ENCODE assay signal across 8 cellular contexts in genomic region chr16:8892101-8892575, GRCh38. TPM values are rescaled to one million over a fixed set of nuclear protein-coding genes. Genes with fewer than 3 reads are reported as not detected.
DNase-seq lines count a peak whose midpoint lies in the region; ATAC-seq and TF ChIP-seq lines count a peak whose summit lies in the region.
"Had no signal": no experiment of that assay in that cellular context is flagged by ENCODE, and none has a peak within 500 bp of the region (broad histone marks: within the 10 kb centered on the region; RNA-seq: fewer than 3 reads in every experiment).

No MANE protein-coding gene starts in this region.

- no peaks in the 10 kb centered on the region; the same call in 1 of the 2 replicates for H3K79me2 ChIP-seq in GM23338 (replicated peaks; ENCODE audit: insufficient read depth)
- H3K79me2 ChIP-seq in OCI-LY1 (ENCODE audit: insufficient read depth, low read length), result no peaks in the 10 kb centered on the region
- no peaks in the 10 kb centered on the region for H3K79me2 ChIP-seq in GM23248 (ENCODE audit: insufficient read depth)

- H3K4me3 ChIP-seq in GM23338 (no peak overlapping the region), OCI-LY1 (ENCODE audit: low read depth, low read length, poor library complexity, severe bottlenecking) (peak overlapping the region; percentile 11), GM23248 (no peak overlapping the region)

- DNase-seq in GM23338 (ENCODE audit: low spot score), result no peak
- no peak for DNase-seq in progenitor cell of endocrine pancreas (ENCODE audit: low spot score, unreplicated experiment)
- no peak for DNase-seq in activated gamma-delta T cell (lab: John Stamatoyannopoulos, UW)
- DNase-seq in superior temporal gyrus (ENCODE audit: extremely low spot score), result no peak
- DNase-seq in GM23248, result no peak

- H3K27ac Mint-ChIP-seq in GM23338, result peak overlapping the region; percentile 80; the same call in 1 of the 2 replicates
- H3K27ac Mint-ChIP-seq in progenitor cell of endocrine pancreas, result peak overlapping the region; percentile 73

- H3K9me3 ChIP-seq in OCI-LY1 (ENCODE audit: low read length), result no peaks in the 10 kb centered on the region
- no peaks in the 10 kb centered on the region for H3K9me3 ChIP-seq in GM23248 (ENCODE audit: low read depth)

- peaks cover 7% of the 10 kb centered on the region; the same call in 1 of the 2 replicates for H3F3A ChIP-seq in GM23338 (replicated peaks; ENCODE audit: low read depth)
- peaks cover 21% of the 10 kb centered on the region for H3F3A ChIP-seq in OCI-LY1 (ENCODE audit: insufficient read depth, low read length)
- H3F3A ChIP-seq in GM23248 (ENCODE audit: insufficient read depth), result peaks cover 14% of the 10 kb centered on the region

- ATAC-seq in GM18909 (IDR thresholded peaks at IDR 0.05; ENCODE audit: poor library complexity, unreplicated experiment), result peak; percentile 37
- no peak for ATAC-seq in GM23338

- TF ChIP-seq CTCF in GM23338 (conservative IDR thresholded peaks at IDR 0.05; ENCODE audit: low read depth in 2 of 2) (no peak), OCI-LY1 (IDR thresholded peaks at IDR 0.05; ENCODE audit: low read length) (no peak), progenitor cell of endocrine pancreas (IDR thresholded peaks at IDR 0.05; ENCODE audit: unreplicated experiment) (no peak)

- H2AFZ ChIP-seq in GM23338 (no peak overlapping the region), OCI-LY1 (ENCODE audit: low read length) (no peak overlapping the region), GM23248 (no peak overlapping the region)

- H3K4me1 ChIP-seq in GM23338 (ENCODE audit: insufficient read depth) (no peaks in the 10 kb centered on the region), OCI-LY1 (ENCODE audit: insufficient read depth, low read length, severe bottlenecking) (peaks cover 73% of the 10 kb centered on the region), GM23248 (ENCODE audit: insufficient read depth) (peaks cover 10% of the 10 kb centered on the region)

- H3K9me3 Mint-ChIP-seq in GM23338 (no peaks in the 10 kb centered on the region), progenitor cell of endocrine pancreas (ENCODE audit: low read depth) (no peaks in the 10 kb centered on the region)

- H3K4me1 Mint-ChIP-seq in GM23338 (no peaks in the 10 kb centered on the region), progenitor cell of endocrine pancreas (ENCODE audit: low read depth) (no peaks in the 10 kb centered on the region)

- peaks cover 56% of the 10 kb centered on the region for H3K36me3 ChIP-seq in GM23338 (ENCODE audit: insufficient read depth)
- peaks cover 99% of the 10 kb centered on the region for H3K36me3 ChIP-seq in OCI-LY1 (ENCODE audit: insufficient read depth, low read length)
- peaks cover 59% of the 10 kb centered on the region for H3K36me3 ChIP-seq in GM23248 (ENCODE audit: low read depth)

- H3K27me3 Mint-ChIP-seq in GM23338 (ENCODE audit: insufficient read depth, low read depth, poor library complexity) (peaks cover 19% of the 10 kb centered on the region), progenitor cell of endocrine pancreas (no peaks in the 10 kb centered on the region)

- H3K27ac ChIP-seq in GM23338 (ENCODE audit: low read depth), result 0 out of 2 replicates have a peak overlapping the region, but pooled peaks have one; percentile 79
- peak overlapping the region; percentile 96 for H3K27ac ChIP-seq in OCI-LY1 (ENCODE audit: low read depth, low read length, poor library complexity, severe bottlenecking)
- H3K27ac ChIP-seq in GM23248, result no peak overlapping the region

- H3K4me2 ChIP-seq in GM23338 (no peak overlapping the region), OCI-LY1 (ENCODE audit: low read length) (peak overlapping the region; percentile 58), GM23248 (ENCODE audit: unreplicated experiment) (no peak overlapping the region)

- in situ Hi-C loops in GM23248 (cut with MboI), result loop anchor here (10.0 kb wide), 1 partner anchor 113 kb away; no protein-coding TSS in a partner anchor

- no peaks in the 10 kb centered on the region for H3K27me3 ChIP-seq in GM23338 (ENCODE audit: insufficient read depth)
- no peaks in the 10 kb centered on the region for H3K27me3 ChIP-seq in OCI-LY1 (ENCODE audit: insufficient read depth, low read length)
- H3K27me3 ChIP-seq in GM23248 (replicated peaks; ENCODE audit: insufficient read depth), result no peaks in the 10 kb centered on the region

- H4K20me1 ChIP-seq in GM23338 (replicated peaks; ENCODE audit: insufficient read depth), result peaks cover 1% of the 10 kb centered on the region
- H4K20me1 ChIP-seq in OCI-LY1 (ENCODE audit: insufficient read depth, low read length), result no peaks in the 10 kb centered on the region
- no peaks in the 10 kb centered on the region for H4K20me1 ChIP-seq in GM23248 (ENCODE audit: insufficient read depth)

- no peak overlapping the region for H3K4me3 Mint-ChIP-seq in GM23338
- no peak overlapping the region for H3K4me3 Mint-ChIP-seq in progenitor cell of endocrine pancreas (ENCODE audit: low read depth)

- peaks cover 75% of the 10 kb centered on the region for H3K36me3 Mint-ChIP-seq in GM23338 (ENCODE audit: low read depth)
- peaks cover 27% of the 10 kb centered on the region for H3K36me3 Mint-ChIP-seq in progenitor cell of endocrine pancreas (ENCODE audit: insufficient read depth)

- WGBS in GM23248 (ENCODE audit: low coverage in 1 of 2, low lambda C conversion rate in 2 of 2, missing lambda C conversion rate in 2 of 2), 2 experiments, result 84 to 91% methylated on average over 15 to 16 of the region's 16 CpGs

- no peaks in the 10 kb centered on the region for H3K9me2 ChIP-seq in GM23338 (ENCODE audit: insufficient read depth)
- H3K9me2 ChIP-seq in OCI-LY1 (ENCODE audit: low read depth, low read length), result no peaks in the 10 kb centered on the region
- H3K9me2 ChIP-seq in GM23248 (ENCODE audit: insufficient read depth), result no peaks in the 10 kb centered on the region

- H3K9ac ChIP-seq in OCI-LY1 (ENCODE audit: low read length), result peak overlapping the region; percentile 57
- no peak overlapping the region for H3K9ac ChIP-seq in GM23248

TF ChIP-seq in GM23338, 12 proteins besides CTCF, POLR2A, EP300 and RAD21 (continues in another document):
- TF ChIP-seq NANOG (IDR thresholded peaks at IDR 0.05; ENCODE audit: borderline replicate concordance), result no peak

RNA-seq across cellular contexts. Expression of gene LITAFD, which starts 10.0 kb away (rescaled TPM):
- not detected in 2 replicates for total RNA-seq in GM23338 (2014; rRNA removed; shearing (Covaris generic))
- polyA plus RNA-seq in GM23338 (2016; fragmentation: Nextera tagmentation; extraction: Ambion mirVana), result not detected in 2 replicates
- total RNA-seq in progenitor cell of endocrine pancreas, result not detected in 2 replicates
- not detected in 2 replicates for total RNA-seq in GM23248 (2014; rRNA removed; shearing (Covaris generic))
- polyA plus RNA-seq in GM23248 (2016; fragmentation: Nextera tagmentation; extraction: Ambion mirVana), result not detected in 2 replicates
- total RNA-seq: HT1080 had no signal

RNA-seq across cellular contexts. Expression of gene CARHSP1, which starts 23.3 kb away (rescaled TPM):
- 286 and 301 TPM in 2 replicates for total RNA-seq in GM23338 (2014; rRNA removed; shearing (Covaris generic))
- polyA plus RNA-seq in GM23338 (2016; fragmentation: Nextera tagmentation; extraction: Ambion mirVana), result 324 and 339 TPM in 2 replicates
- 117 and 122 TPM in 2 replicates for total RNA-seq in progenitor cell of endocrine pancreas
- total RNA-seq in GM23248 (2014; rRNA removed; shearing (Covaris generic)), result 129 and 143 TPM in 2 replicates
- polyA plus RNA-seq in GM23248 (2016; fragmentation: Nextera tagmentation; extraction: Ambion mirVana), result 150 and 156 TPM in 2 replicates
